Comparison of ENCODE assay signal across 22 cellular contexts in genomic region chr4:34250562-34250961, GRCh38.
DNase-seq lines count a peak whose midpoint lies in the region; ATAC-seq, FAIRE-seq and TF ChIP-seq lines count a peak whose summit lies in the region.
"Had no signal": no experiment of that assay in that cellular context is flagged by ENCODE, and none has a peak within 500 bp of the region (broad histone marks: within the 10 kb centered on the region; RNA-seq: fewer than 3 reads in every experiment).

No MANE protein-coding gene starts in this region.

- peak overlapping the region in 1 of 2 experiments; percentile 8 for H3K18ac ChIP-seq in mesenchymal stem cell (ENCODE audit: low read depth in 1 of 2, low read length in 2 of 2)

- peak overlapping the region; percentile 17 for H4K8ac ChIP-seq in mesenchymal stem cell (ENCODE audit: low read length)

- H3K4me1 ChIP-seq in PC-3 (ENCODE audit: insufficient read depth, low read length) (no peaks in the 10 kb centered on the region), mesenchymal stem cell (ENCODE audit: control insufficient read depth, insufficient read depth, low read depth, low read length) (no peaks in the 10 kb centered on the region), PC-9 (replicated peaks; ENCODE audit: insufficient read depth) (no peaks in the 10 kb centered on the region)
- H3K4me1 ChIP-seq: body of pancreas, sigmoid colon had no signal

- intact Hi-C loops in PC-3 (cut with micrococcal nuclease) (no loop called here), PC-9 (cut with micrococcal nuclease; ENCODE audit: unreplicated experiment) (no loop called here)

- no peak overlapping the region for H3K4ac ChIP-seq in mesenchymal stem cell (ENCODE audit: low read depth in 1 of 2, low read length in 2 of 2)

- H3K4me3 ChIP-seq in PC-3 (ENCODE audit: low read length): no peak overlapping the region
- H3K4me3 ChIP-seq in mesenchymal stem cell (ENCODE audit: insufficient read depth in 1 of 2, low read depth in 1 of 2, low read length in 2 of 2): no peak overlapping the region
- no peak overlapping the region for H3K4me3 ChIP-seq in PC-9
- H3K4me3 ChIP-seq: body of pancreas, lung, sigmoid colon had no signal

- BruUV-seq in PC-3 (replicated peaks; lab: Mats Ljungman, UMichigan) (no TSS peak), PC-9 (replicated peaks; lab: Mats Ljungman, UMichigan) (no TSS peak)

- DNase-seq in GM04503 (ENCODE audit: low read depth): peak; percentile 40
- peak; percentile 61 for DNase-seq in PC-3
- DNase-seq in epithelial cell of prostate (ENCODE audit: low read depth, low spot score): peak; percentile 53
- DNase-seq in mesenchymal stem cell: peak; percentile 46
- no peak for DNase-seq in PC-9
- no peak for DNase-seq in H54 (ENCODE audit: insufficient read length, low spot score)
- DNase-seq in DMS114 treated with DMSO at 0.1 percent for 48 hours (lab: John Stamatoyannopoulos, UW; ENCODE audit: unreplicated experiment): no peak
- DNase-seq: activated CD4-positive, CD25-positive, alpha-beta regulatory T cell; activated CD8-positive, alpha-beta T cell treated with anti-CD3 and anti-CD28 coated beads for 36 hours; activated naive CD4-positive, alpha-beta T cell treated with anti-CD3 and anti-CD28 coated beads, Interleukin-2, amount 50 U/mL, for 16 hours; activated T-cell treated with anti-CD3 and anti-CD28 coated beads, Interleukin-2, amount 50 U/mL, for 4 hours; body of pancreas; cortex of kidney; GF-D8; NCI-H1694 treated with DMSO at 0.1 percent for 48 hours; NK-92 treated with Interleukin-12 subunit alpha and Interleukin-12 subunit beta, amount 100 ng/mL, for 24 hours; sigmoid colon; T-helper 17 cell had no signal

- no peaks in the 10 kb centered on the region for H3K79me2 ChIP-seq in PC-3 (ENCODE audit: low read length)
- H3K79me2 ChIP-seq in PC-9 (ENCODE audit: low read depth): no peaks in the 10 kb centered on the region

- H3K9ac ChIP-seq in PC-3 (ENCODE audit: low read length) (no peak overlapping the region), mesenchymal stem cell (ENCODE audit: low read length) (peak overlapping the region; percentile 23)

- no peaks in the 10 kb centered on the region for H3F3A ChIP-seq in PC-3 (ENCODE audit: low read length, unreplicated experiment)
- H3F3A ChIP-seq in PC-9 (ENCODE audit: insufficient read depth, low read depth): no peaks in the 10 kb centered on the region

- H2AFZ ChIP-seq in PC-3 (ENCODE audit: low read length) (0 out of 2 replicates have a peak overlapping the region, but pooled peaks have one; percentile 26), mesenchymal stem cell (ENCODE audit: low read depth, low read length) (no peak overlapping the region), PC-9 (no peak overlapping the region)

- no peak overlapping the region for H4K91ac ChIP-seq in mesenchymal stem cell (ENCODE audit: low read length)

- H2BK5ac ChIP-seq in mesenchymal stem cell (ENCODE audit: low read depth, low read length, poor library complexity, severe bottlenecking): no peak overlapping the region

- FAIRE-seq in H54 (lab: Jason Lieb, UNC): no peak
- FAIRE-seq: GM12892, islet of Langerhans had no signal

- no peak overlapping the region for H3K4me2 ChIP-seq in PC-3 (ENCODE audit: low read length)
- no peak overlapping the region for H3K4me2 ChIP-seq in mesenchymal stem cell (ENCODE audit: low read length, poor library complexity, severe bottlenecking)
- H3K4me2 ChIP-seq in PC-9: no peak overlapping the region

- no peak overlapping the region for H2BK15ac ChIP-seq in mesenchymal stem cell (ENCODE audit: low read depth, poor library complexity, severe bottlenecking)

- no peak overlapping the region for H3K23ac ChIP-seq in mesenchymal stem cell (ENCODE audit: low read length in 2 of 2)

- no peaks in the 10 kb centered on the region for H3K9me3 ChIP-seq in PC-3 (ENCODE audit: low read length)
- no peaks in the 10 kb centered on the region for H3K9me3 ChIP-seq in mesenchymal stem cell (ENCODE audit: control insufficient read depth, low read length)
- no peaks in the 10 kb centered on the region for H3K9me3 ChIP-seq in PC-9 (ENCODE audit: insufficient read depth, low read depth)
- H3K9me3 ChIP-seq: body of pancreas had no signal

- 97% methylated on average over 1 of the region's 1 CpG for WGBS in mesenchymal stem cell

- no peak for TF ChIP-seq CTCF in PC-3 (conservative IDR thresholded peaks at IDR 0.05; ENCODE audit: low read depth, low read length)
- TF ChIP-seq CTCF in PC-9 (conservative IDR thresholded peaks at IDR 0.05): no peak

- no peak overlapping the region for H3K14ac ChIP-seq in mesenchymal stem cell (ENCODE audit: low read length in 2 of 2)

- H3K27ac ChIP-seq in PC-3 (ENCODE audit: low read length) (no peak overlapping the region), epithelial cell of prostate (no peak overlapping the region), mesenchymal stem cell (ENCODE audit: low read length, poor library complexity, severe bottlenecking) (no peak overlapping the region), PC-9 (no peak overlapping the region)
- H3K27ac ChIP-seq: body of pancreas, sigmoid colon had no signal

- H3K36me3 ChIP-seq in PC-3 (ENCODE audit: low read depth, low read length) (no peaks in the 10 kb centered on the region), mesenchymal stem cell (ENCODE audit: control insufficient read depth in 1 of 2, insufficient read depth in 2 of 2, low read depth in 1 of 2, low read length in 2 of 2) (no peaks in the 10 kb centered on the region), PC-9 (ENCODE audit: low read depth) (no peaks in the 10 kb centered on the region)
- H3K36me3 ChIP-seq: sigmoid colon had no signal

- CTCF ChIA-PET in PC-3 (lab: Charles Lee) (no interaction called here), PC-9 (lab: Charles Lee) (no interaction called here)

- no peak for ATAC-seq in PC-3
- ATAC-seq: activated CD8-positive, alpha-beta T cell treated with anti-CD3 and anti-CD28 coated beads for 36 hours; activated T-cell treated with anti-CD3 and anti-CD28 coated beads, Interleukin-2, amount 50 U/mL, for 4 hours; body of pancreas; Right ventricle myocardium inferior; T-helper 17 cell had no signal

- H3K79me1 ChIP-seq in mesenchymal stem cell (replicated peaks; ENCODE audit: low read length, poor library complexity, severe bottlenecking): no peaks in the 10 kb centered on the region

- H2BK12ac ChIP-seq in mesenchymal stem cell (ENCODE audit: low read length in 2 of 2): no peak overlapping the region

- POLR2A ChIA-PET in PC-3 (lab: Charles Lee; ENCODE audit: unreplicated experiment): no interaction called here
- POLR2A ChIA-PET in PC-9 (lab: Charles Lee; ENCODE audit: unreplicated experiment): no interaction called here

- no peak for TF ChIP-seq POLR2A in H54 (IDR thresholded peaks at IDR 0.05; ENCODE audit: low read depth, low read length)

- H3K9me2 ChIP-seq in PC-3 (replicated peaks; ENCODE audit: low read length) (no peaks in the 10 kb centered on the region), PC-9 (ENCODE audit: insufficient read depth) (no peaks in the 10 kb centered on the region)

- no peaks in the 10 kb centered on the region for H3K27me3 ChIP-seq in PC-3 (ENCODE audit: low read length)
- H3K27me3 ChIP-seq in mesenchymal stem cell (ENCODE audit: control insufficient read depth in 1 of 2, insufficient read depth in 1 of 2, low read length in 2 of 2): no peaks in the 10 kb centered on the region
- H3K27me3 ChIP-seq in PC-9 (ENCODE audit: insufficient read depth, low read depth): no peaks in the 10 kb centered on the region
- H3K27me3 ChIP-seq: body of pancreas, sigmoid colon had no signal

- H4K20me1 ChIP-seq in PC-3 (ENCODE audit: low read length): no peaks in the 10 kb centered on the region
- H4K20me1 ChIP-seq in PC-9 (ENCODE audit: insufficient read depth): no peaks in the 10 kb centered on the region

- H2BK120ac ChIP-seq in mesenchymal stem cell (ENCODE audit: low read depth, low read length): no peak overlapping the region

- H2AK5ac ChIP-seq in mesenchymal stem cell (ENCODE audit: low read length, severe bottlenecking): no peak overlapping the region

Comparison
In these comparisons a context has a peak if more than half of its experiments do, and no peak if none do; other contexts are left out.
1. DNase-seq: peak in GM04503 (single experiment), PC-3 (single experiment), epithelial cell of prostate (single experiment) and mesenchymal stem cell (single experiment); none in PC-9 (0 of 2), H54 (single experiment) and DMS114 treated with DMSO at 0.1 percent for 48 hours (single experiment).